In the genomic region with DNA sequence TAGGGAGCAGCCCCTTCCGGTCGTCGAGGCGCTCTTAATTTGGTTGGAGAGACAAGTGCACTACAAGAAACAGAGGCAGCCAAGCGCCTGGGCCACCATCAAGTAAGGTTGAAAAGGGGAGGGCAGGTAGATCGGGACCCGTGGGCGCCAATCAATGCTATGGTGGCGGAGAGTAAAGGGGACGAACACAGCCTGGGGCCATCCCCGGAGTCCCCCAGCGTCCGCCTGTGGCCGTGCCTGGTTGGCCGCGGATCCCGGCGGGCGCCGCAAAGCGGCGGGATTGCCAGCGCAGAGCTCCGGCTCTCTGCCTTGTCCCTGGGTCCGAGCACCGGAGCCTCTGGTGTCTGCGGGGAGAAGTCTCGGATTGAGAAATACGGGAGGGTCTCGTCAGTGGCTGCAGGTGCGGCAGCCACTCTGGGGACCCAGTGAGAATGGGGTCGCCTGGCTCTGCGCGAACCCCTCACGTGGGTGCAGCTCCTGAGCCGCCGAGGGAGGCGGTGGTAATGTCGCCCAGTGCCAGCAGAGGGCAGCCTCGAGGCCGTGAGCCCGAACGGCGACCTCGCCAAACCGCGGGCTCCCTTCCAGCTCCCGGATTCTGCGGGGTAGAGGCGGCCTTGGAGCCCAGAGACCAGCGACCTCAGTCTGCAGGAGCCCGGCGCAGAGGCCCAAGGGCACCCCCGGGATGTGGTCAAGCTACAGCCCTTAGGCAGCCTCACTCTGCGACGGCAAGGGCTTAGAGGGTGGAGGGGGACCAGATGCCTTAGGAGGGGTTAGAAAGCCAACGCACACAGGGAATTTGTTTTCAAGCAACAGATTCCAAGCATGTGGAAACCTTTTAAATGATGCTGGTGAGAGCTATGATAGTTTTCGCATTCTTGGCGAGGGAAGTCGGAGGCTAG, we compare ENCODE assay signal across 1 cellular context.
A peak's percentile ranks its signal among the peaks of the same experiment; 100 is the strongest.
TF ChIP-seq lines count a peak whose summit lies in the region.

No MANE protein-coding gene starts in this region.

TF ChIP-seq in HepG2, 621 proteins besides CTCF, POLR2A, EP300 and RAD21 (continued from another document and continues in another):
- TF ChIP-seq, protein P1, sequence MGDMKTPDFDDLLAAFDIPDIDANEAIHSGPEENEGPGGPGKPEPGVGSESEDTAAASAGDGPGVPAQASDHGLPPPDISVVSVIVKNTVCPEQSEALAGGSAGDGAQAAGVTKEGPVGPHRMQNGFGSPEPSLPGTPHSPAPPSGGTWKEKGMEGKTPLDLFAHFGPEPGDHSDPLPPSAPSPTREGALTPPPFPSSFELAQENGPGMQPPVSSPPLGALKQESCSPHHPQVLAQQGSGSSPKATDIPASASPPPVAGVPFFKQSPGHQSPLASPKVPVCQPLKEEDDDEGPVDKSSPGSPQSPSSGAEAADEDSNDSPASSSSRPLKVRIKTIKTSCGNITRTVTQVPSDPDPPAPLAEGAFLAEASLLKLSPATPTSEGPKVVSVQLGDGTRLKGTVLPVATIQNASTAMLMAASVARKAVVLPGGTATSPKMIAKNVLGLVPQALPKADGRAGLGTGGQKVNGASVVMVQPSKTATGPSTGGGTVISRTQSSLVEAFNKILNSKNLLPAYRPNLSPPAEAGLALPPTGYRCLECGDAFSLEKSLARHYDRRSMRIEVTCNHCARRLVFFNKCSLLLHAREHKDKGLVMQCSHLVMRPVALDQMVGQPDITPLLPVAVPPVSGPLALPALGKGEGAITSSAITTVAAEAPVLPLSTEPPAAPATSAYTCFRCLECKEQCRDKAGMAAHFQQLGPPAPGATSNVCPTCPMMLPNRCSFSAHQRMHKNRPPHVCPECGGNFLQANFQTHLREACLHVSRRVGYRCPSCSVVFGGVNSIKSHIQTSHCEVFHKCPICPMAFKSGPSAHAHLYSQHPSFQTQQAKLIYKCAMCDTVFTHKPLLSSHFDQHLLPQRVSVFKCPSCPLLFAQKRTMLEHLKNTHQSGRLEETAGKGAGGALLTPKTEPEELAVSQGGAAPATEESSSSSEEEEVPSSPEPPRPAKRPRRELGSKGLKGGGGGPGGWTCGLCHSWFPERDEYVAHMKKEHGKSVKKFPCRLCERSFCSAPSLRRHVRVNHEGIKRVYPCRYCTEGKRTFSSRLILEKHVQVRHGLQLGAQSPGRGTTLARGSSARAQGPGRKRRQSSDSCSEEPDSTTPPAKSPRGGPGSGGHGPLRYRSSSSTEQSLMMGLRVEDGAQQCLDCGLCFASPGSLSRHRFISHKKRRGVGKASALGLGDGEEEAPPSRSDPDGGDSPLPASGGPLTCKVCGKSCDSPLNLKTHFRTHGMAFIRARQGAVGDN (CRISPR knock-in tag; IDR thresholded peaks at IDR 0.05), result peak; percentile 79
- TF ChIP-seq STAG1 (CRISPR knock-in tag; IDR thresholded peaks at IDR 0.05) (peak; percentile 59), BHLHE40 (IDR thresholded peaks at IDR 0.05; ENCODE audit: low read length) (peak; percentile 49; the same call in 1 of the 2 replicates), ZNF883 (CRISPR knock-in tag; IDR thresholded peaks at IDR 0.05; ENCODE audit: not compliant biosample characterization) (peak; percentile 29), BRCA1 (CRISPR knock-in tag; IDR thresholded peaks at IDR 0.05) (0 out of 2 replicates have a peak, but pooled peaks have one; percentile 46), BCL6 (CRISPR knock-in tag; IDR thresholded peaks at IDR 0.05) (0 out of 2 replicates have a peak, but pooled peaks have one; percentile 25), ZNF749 (CRISPR knock-in tag; IDR thresholded peaks at IDR 0.05; ENCODE audit: borderline replicate concordance) (peak; percentile 33; the same call in 1 of the 2 replicates), SMAD1 (CRISPR knock-in tag; IDR thresholded peaks at IDR 0.05; ENCODE audit: borderline replicate concordance, low read depth) (0 out of 2 replicates have a peak, but pooled peaks have one; percentile 33), ZSCAN21 (CRISPR knock-in tag; IDR thresholded peaks at IDR 0.05; ENCODE audit: borderline replicate concordance) (peak; percentile 45; the same call in 1 of the 2 replicates), ASH2L (IDR thresholded peaks at IDR 0.05; ENCODE audit: insufficient read length, low read depth, low read length) (peak; percentile 22), ZMYM4 (CRISPR knock-in tag; IDR thresholded peaks at IDR 0.05) (peak; percentile 61; the same call in 1 of the 2 replicates), MAX (IDR thresholded peaks at IDR 0.05) (peak; percentile 41; the same call in 1 of the 2 replicates), ZNF839 (CRISPR knock-in tag; IDR thresholded peaks at IDR 0.05; ENCODE audit: borderline replicate concordance) (0 out of 2 replicates have a peak, but pooled peaks have one; percentile 68), THAP9 (CRISPR knock-in tag; IDR thresholded peaks at IDR 0.05; ENCODE audit: borderline replicate concordance) (peak; percentile 28; the same call in 1 of the 2 replicates), AGO1 (IDR thresholded peaks at IDR 0.05; ENCODE audit: low read depth, low read length, poor library complexity, severe bottlenecking) (no peak), RNF2 (conservative IDR thresholded peaks at IDR 0.05; ENCODE audit: low read depth) (peak; percentile 43; the same call in 1 of the 2 replicates), ZNF773 (CRISPR knock-in tag; IDR thresholded peaks at IDR 0.05; ENCODE audit: borderline replicate concordance) (no peak), POGK (CRISPR knock-in tag; conservative IDR thresholded peaks at IDR 0.05) (0 out of 2 replicates have a peak, but pooled peaks have one; percentile 26), TRIM22 (IDR thresholded peaks at IDR 0.05) (no peak), KLF6 (CRISPR knock-in tag; IDR thresholded peaks at IDR 0.05) (no peak), ARID2 (CRISPR knock-in tag; IDR thresholded peaks at IDR 0.05; ENCODE audit: borderline replicate concordance) (0 out of 2 replicates have a peak, but pooled peaks have one; percentile 57), PLRG1 (conservative IDR thresholded peaks at IDR 0.05) (no peak), ZNF7 (CRISPR knock-in tag; IDR thresholded peaks at IDR 0.05) (no peak), ARNTL (CRISPR knock-in tag; IDR thresholded peaks at IDR 0.05) (0 out of 2 replicates have a peak, but pooled peaks have one; percentile 56), YY1 (IDR thresholded peaks at IDR 0.05; ENCODE audit: insufficient read depth, insufficient replicate concordance, low read depth, low read length) (peak; percentile 9), MYC (CRISPR knock-in tag; IDR thresholded peaks at IDR 0.05; ENCODE audit: borderline replicate concordance) (peak; percentile 69), RCOR2 (CRISPR knock-in tag; IDR thresholded peaks at IDR 0.05) (0 out of 2 replicates have a peak, but pooled peaks have one; percentile 34), FOXP1 (IDR thresholded peaks at IDR 0.05) (no peak), FOXP1 (CRISPR knock-in tag; IDR thresholded peaks at IDR 0.05) (no peak), ZNF605 (CRISPR knock-in tag; IDR thresholded peaks at IDR 0.05) (0 out of 2 replicates have a peak, but pooled peaks have one; percentile 23), RAD51 (IDR thresholded peaks at IDR 0.05; ENCODE audit: borderline replicate concordance) (no peak), ZNF891 (CRISPR knock-in tag; IDR thresholded peaks at IDR 0.05) (peak; percentile 61; the same call in 1 of the 2 replicates), SAP130 (CRISPR knock-in tag; IDR thresholded peaks at IDR 0.05; ENCODE audit: low read depth) (peak; percentile 27; the same call in 1 of the 2 replicates), SOX6 (IDR thresholded peaks at IDR 0.05) (no peak), SOX6 (CRISPR knock-in tag; IDR thresholded peaks at IDR 0.05) (no peak), ZNF3 (CRISPR knock-in tag; IDR thresholded peaks at IDR 0.05) (no peak), ZNF768 (CRISPR knock-in tag; IDR thresholded peaks at IDR 0.05) (0 out of 2 replicates have a peak, but pooled peaks have one; percentile 32)
- TF ChIP-seq, protein P2, sequence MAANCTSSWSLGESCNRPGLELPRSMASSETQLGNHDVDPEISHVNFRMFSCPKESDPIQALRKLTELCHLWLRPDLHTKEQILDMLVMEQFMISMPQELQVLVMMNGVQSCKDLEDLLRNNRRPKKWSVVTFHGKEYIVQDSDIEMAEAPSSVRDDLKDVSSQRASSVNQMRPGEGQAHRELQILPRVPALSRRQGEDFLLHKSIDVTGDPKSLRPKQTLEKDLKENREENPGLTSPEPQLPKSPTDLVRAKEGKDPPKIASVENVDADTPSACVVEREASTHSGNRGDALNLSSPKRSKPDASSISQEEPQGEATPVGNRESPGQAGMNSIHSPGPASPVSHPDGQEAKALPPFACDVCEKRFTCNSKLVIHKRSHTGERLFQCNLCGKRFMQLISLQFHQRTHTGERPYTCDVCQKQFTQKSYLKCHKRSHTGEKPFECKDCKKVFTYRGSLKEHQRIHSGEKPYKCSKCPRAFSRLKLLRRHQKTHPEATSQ (CRISPR knock-in tag; IDR thresholded peaks at IDR 0.05; ENCODE audit: borderline replicate concordance), result no peak
- TF ChIP-seq, protein P3, sequence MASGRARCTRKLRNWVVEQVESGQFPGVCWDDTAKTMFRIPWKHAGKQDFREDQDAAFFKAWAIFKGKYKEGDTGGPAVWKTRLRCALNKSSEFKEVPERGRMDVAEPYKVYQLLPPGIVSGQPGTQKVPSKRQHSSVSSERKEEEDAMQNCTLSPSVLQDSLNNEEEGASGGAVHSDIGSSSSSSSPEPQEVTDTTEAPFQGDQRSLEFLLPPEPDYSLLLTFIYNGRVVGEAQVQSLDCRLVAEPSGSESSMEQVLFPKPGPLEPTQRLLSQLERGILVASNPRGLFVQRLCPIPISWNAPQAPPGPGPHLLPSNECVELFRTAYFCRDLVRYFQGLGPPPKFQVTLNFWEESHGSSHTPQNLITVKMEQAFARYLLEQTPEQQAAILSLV (CRISPR knock-in tag; IDR thresholded peaks at IDR 0.05; ENCODE audit: borderline replicate concordance), result peak; percentile 28; the same call in 1 of the 2 replicates
- TF ChIP-seq, protein P4, sequence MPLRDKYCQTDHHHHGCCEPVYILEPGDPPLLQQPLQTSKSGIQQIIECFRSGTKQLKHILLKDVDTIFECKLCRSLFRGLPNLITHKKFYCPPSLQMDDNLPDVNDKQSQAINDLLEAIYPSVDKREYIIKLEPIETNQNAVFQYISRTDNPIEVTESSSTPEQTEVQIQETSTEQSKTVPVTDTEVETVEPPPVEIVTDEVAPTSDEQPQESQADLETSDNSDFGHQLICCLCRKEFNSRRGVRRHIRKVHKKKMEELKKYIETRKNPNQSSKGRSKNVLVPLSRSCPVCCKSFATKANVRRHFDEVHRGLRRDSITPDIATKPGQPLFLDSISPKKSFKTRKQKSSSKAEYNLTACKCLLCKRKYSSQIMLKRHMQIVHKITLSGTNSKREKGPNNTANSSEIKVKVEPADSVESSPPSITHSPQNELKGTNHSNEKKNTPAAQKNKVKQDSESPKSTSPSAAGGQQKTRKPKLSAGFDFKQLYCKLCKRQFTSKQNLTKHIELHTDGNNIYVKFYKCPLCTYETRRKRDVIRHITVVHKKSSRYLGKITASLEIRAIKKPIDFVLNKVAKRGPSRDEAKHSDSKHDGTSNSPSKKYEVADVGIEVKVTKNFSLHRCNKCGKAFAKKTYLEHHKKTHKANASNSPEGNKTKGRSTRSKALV (CRISPR knock-in tag; IDR thresholded peaks at IDR 0.05), result peak; percentile 78; the same call in 1 of the 2 replicates
- TF ChIP-seq, protein P5, sequence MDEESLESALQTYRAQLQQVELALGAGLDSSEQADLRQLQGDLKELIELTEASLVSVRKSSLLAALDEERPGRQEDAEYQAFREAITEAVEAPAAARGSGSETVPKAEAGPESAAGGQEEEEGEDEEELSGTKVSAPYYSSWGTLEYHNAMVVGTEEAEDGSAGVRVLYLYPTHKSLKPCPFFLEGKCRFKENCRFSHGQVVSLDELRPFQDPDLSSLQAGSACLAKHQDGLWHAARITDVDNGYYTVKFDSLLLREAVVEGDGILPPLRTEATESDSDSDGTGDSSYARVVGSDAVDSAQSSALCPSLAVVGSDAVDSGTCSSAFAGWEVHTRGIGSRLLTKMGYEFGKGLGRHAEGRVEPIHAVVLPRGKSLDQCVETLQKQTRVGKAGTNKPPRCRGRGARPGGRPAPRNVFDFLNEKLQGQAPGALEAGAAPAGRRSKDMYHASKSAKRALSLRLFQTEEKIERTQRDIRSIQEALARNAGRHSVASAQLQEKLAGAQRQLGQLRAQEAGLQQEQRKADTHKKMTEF (CRISPR knock-in tag; IDR thresholded peaks at IDR 0.05), result peak; percentile 44; the same call in 1 of the 2 replicates
